28 cellular contexts compared by ENCODE assay signal in the genomic region with DNA sequence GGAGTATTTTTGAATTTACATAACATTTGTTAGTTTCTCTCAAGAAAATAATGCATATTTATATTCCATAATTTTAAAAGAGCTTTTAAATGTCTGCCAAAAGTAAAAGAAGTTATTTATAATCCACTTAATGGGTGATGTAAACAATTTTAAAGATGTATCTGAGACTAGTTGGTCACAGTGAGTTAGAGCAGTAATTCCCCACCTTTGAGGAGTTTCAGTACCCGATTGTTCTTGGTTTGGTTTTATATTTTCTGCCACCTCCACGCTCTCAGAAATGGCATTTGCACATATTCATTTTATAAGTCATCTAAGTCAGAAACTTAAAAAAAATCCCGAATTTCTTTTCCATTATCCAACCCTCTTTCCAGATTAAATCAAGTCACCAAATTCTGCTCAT.
"Had no signal": no experiment of that assay in that cellular context is flagged by ENCODE, and none has a peak within 500 bp of the region (broad histone marks: within the 10 kb centered on the region; RNA-seq: fewer than 3 reads in every experiment).

No MANE protein-coding gene starts in this region.

- H3K9ac ChIP-seq: KMS-11 had no signal

- H3K4me1 ChIP-seq: Peyer's patch had no signal

- H3K36me3 ChIP-seq: Peyer's patch, SJCRH30 had no signal

- H3K9me3 ChIP-seq: Peyer's patch, SJCRH30 had no signal

- H3K27me3 Mint-ChIP-seq: IgD-negative memory B cell, T-helper 17 cell had no signal

- H3K4me3 Mint-ChIP-seq: IgD-negative memory B cell, T-helper 17 cell had no signal

- H3K27ac Mint-ChIP-seq: IgD-negative memory B cell, T-helper 17 cell had no signal

- H3K36me3 Mint-ChIP-seq: IgD-negative memory B cell had no signal

- H3K4me2 ChIP-seq: KMS-11 had no signal

- H3K4me3 ChIP-seq: K562, Peyer's patch, SJCRH30 had no signal

- H3K27me3 ChIP-seq: Peyer's patch, SJCRH30 had no signal

- H3K27ac ChIP-seq: HL-60, KMS-11, Peyer's patch, SJCRH30 had no signal

- H3K4me1 Mint-ChIP-seq: IgD-negative memory B cell, T-helper 17 cell had no signal

- DNase-seq: Kasumi-1; MV-4-11; NCI-H1092; NCI-H1105 treated with DMSO at 0.1 percent for 48 hours; NCI-H1436; NCI-H187; NCI-H2029; NCI-H2081 treated with DMSO at 0.1 percent for 48 hours; NCI-H2171; NCI-H226; NCI-H446; NCI-H510A; NCI-H524 treated with DMSO at 0.1 percent for 48 hours; NCI-H69; NCI-H774; NK-92 treated with Interleukin-12 subunit alpha and Interleukin-12 subunit beta, amount 100 ng/mL, for 24 hours; PC-3; Peyer's patch; SHP77 treated with DMSO at 0.1 percent for 48 hours; SJCRH30; T-helper 1 cell; T-helper 17 cell had no signal

- ATAC-seq: K562, PC-3, Right ventricle myocardium inferior, SK-N-SH treated with all-trans-retinoic acid at 6 μM for 48 hours, T-helper 17 cell had no signal
